In the genomic region with DNA sequence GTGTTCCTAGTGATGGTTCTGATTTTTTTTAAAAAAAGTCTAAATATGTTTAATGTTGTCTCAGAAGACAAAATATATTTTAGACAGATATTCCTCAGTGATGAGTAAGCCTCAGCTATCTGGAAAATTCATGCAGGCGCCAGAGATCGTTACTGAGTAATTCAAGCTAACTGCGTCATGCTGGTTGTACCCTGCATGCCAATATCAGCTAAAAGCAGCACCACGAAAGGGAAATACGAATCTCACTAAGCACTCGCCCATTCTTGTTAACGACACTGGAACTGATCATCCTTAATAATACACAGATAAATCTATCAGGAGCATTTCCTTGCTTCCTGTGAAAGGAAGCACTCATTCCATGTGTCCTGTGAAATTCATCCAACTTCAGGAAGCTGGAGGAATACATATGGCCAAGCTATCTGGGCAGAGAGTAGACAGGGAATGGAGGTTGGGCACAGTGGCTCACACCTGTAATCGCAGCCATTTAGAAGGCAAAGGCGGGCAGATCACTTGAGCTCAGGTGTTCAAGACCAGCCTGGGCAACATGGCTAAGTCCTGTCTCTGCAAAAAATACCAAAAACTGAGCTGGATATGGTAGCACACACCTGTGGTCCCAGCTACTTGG, we compare ENCODE assay signal across 15 cellular contexts. TPM values are rescaled to one million over a fixed set of nuclear protein-coding genes. Genes with fewer than 3 reads are reported as not detected.
DNase-seq lines count a peak whose midpoint lies in the region; ATAC-seq and TF ChIP-seq lines count a peak whose summit lies in the region.
"Not testable (repeated sequence)": the region's sequence is repeated elsewhere in the genome, so short reads cannot be mapped to it uniquely, and the experiment has no call there.
"Had no signal": no experiment of that assay in that cellular context is flagged by ENCODE, and none has a peak within 500 bp of the region (broad histone marks: within the 10 kb centered on the region; RNA-seq: fewer than 3 reads in every experiment).

No MANE protein-coding gene starts in this region.

- H2BK5ac ChIP-seq in mesenchymal stem cell (ENCODE audit: low read depth, low read length, poor library complexity, severe bottlenecking): not testable (repeated sequence)

- peaks cover 15% of the 10 kb centered on the region; the same call in 1 of the 2 replicates for H3K79me2 ChIP-seq in SK-N-SH (ENCODE audit: insufficient read depth)

- H2BK15ac ChIP-seq in mesenchymal stem cell (ENCODE audit: low read depth, poor library complexity, severe bottlenecking): not testable (repeated sequence)

- TF ChIP-seq CTCF in SK-N-SH (IDR thresholded peaks at IDR 0.05); astrocyte of the spinal cord (IDR thresholded peaks at IDR 0.05; ENCODE audit: low read depth, low read length); fibroblast of mammary gland (conservative IDR thresholded peaks at IDR 0.05; ENCODE audit: control insufficient read depth, insufficient read depth, low read depth, low read length); gastrocnemius medialis (IDR thresholded peaks at IDR 0.05 in 4 of 5, conservative IDR thresholded peaks at IDR 0.05 in 1 of 5): not testable (repeated sequence)

- peak overlapping the region; percentile 48; the same call in 1 of the 2 replicates for H3K4me2 ChIP-seq in SK-N-SH
- H3K4me2 ChIP-seq in mesenchymal stem cell (ENCODE audit: low read length, poor library complexity, severe bottlenecking): not testable (repeated sequence)

- TF ChIP-seq POLR2A in gastrocnemius medialis (IDR thresholded peaks at IDR 0.05): not testable (repeated sequence)

- not testable (repeated sequence) for H3K27me3 ChIP-seq in SK-N-SH (ENCODE audit: insufficient read depth); mesenchymal stem cell (ENCODE audit: control insufficient read depth in 1 of 2, insufficient read depth in 1 of 2, low read length in 2 of 2); gastrocnemius medialis

- H3F3A ChIP-seq in SK-N-SH (replicated peaks; ENCODE audit: insufficient read depth): not testable (repeated sequence)

- ATAC-seq in gastrocnemius medialis: peak in 1 of 2 donors; percentile 72

- H3K9ac ChIP-seq in SK-N-SH: peak overlapping the region; percentile 52; the same call in 1 of the 2 replicates
- peak overlapping the region; percentile 43 for H3K9ac ChIP-seq in mesenchymal stem cell (ENCODE audit: low read length)

- peak in 1 of 2 experiments; percentile 56; a peak in 2 of 4 replicates for TF ChIP-seq EP300 in SK-N-SH (IDR thresholded peaks at IDR 0.05; ENCODE audit: borderline replicate concordance in 1 of 2, low read depth in 1 of 2, low read length in 1 of 2)

- not testable (repeated sequence) for H3K4ac ChIP-seq in mesenchymal stem cell (ENCODE audit: low read depth in 1 of 2, low read length in 2 of 2)

- H2BK12ac ChIP-seq in mesenchymal stem cell (ENCODE audit: low read length in 2 of 2): not testable (repeated sequence)

- CTCF ChIA-PET in SK-N-SH (lab: Yijun Ruan, JAX): not testable (repeated sequence)

- intact Hi-C loops in gastrocnemius medialis (cut with DNase I; ENCODE audit: low total_unique reads): not testable (repeated sequence)

- WGBS in SK-N-SH (ENCODE audit: low lambda C conversion rate): 0% methylated on average over 7 of the region's 9 CpGs
- 68% methylated on average over 9 of the region's 9 CpGs for WGBS in mesenchymal stem cell

- not testable (repeated sequence) for H4K91ac ChIP-seq in mesenchymal stem cell (ENCODE audit: low read length)

- H3K18ac ChIP-seq in mesenchymal stem cell (ENCODE audit: low read depth in 1 of 2, low read length in 2 of 2): not testable (repeated sequence)

- not testable (repeated sequence) for H3K9me2 ChIP-seq in SK-N-SH

- not testable (repeated sequence) for H3K79me1 ChIP-seq in mesenchymal stem cell (replicated peaks; ENCODE audit: low read length, poor library complexity, severe bottlenecking)

- not testable (repeated sequence) for H2BK120ac ChIP-seq in mesenchymal stem cell (ENCODE audit: low read depth, low read length)

- peak overlapping the region in 1 of 2 experiments; percentile 91; a peak in 2 of 4 replicates for H3K27ac ChIP-seq in SK-N-SH (ENCODE audit: low read depth in 2 of 2, low read length in 1 of 2)
- peak overlapping the region; percentile 82 for H3K27ac ChIP-seq in mesenchymal stem cell (ENCODE audit: low read length, poor library complexity, severe bottlenecking)
- peak overlapping the region; percentile 39 to 65 (median 56) for H3K27ac ChIP-seq in gastrocnemius medialis

- not testable (repeated sequence) for H3K14ac ChIP-seq in mesenchymal stem cell (ENCODE audit: low read length in 2 of 2)

- H2AK5ac ChIP-seq in mesenchymal stem cell (ENCODE audit: low read length, severe bottlenecking): peak overlapping the region; percentile 74

- in situ Hi-C loops in astrocyte of the spinal cord (cut with HindIII; ENCODE audit: low sequenced_read_pairs); gastrocnemius medialis (cut with MboI; ENCODE audit: low sequenced_read_pairs in 4 of 4): not testable (repeated sequence)

- H3K36me3 ChIP-seq in SK-N-SH (replicated peaks in 1 of 2; ENCODE audit: control insufficient read depth in 1 of 2, insufficient read depth in 2 of 2, low read length in 1 of 2); mesenchymal stem cell (ENCODE audit: control insufficient read depth in 1 of 2, insufficient read depth in 2 of 2, low read depth in 1 of 2, low read length in 2 of 2); gastrocnemius medialis: not testable (repeated sequence)

- H2AFZ ChIP-seq in SK-N-SH (ENCODE audit: low read depth); mesenchymal stem cell (ENCODE audit: low read depth, low read length): not testable (repeated sequence)

- not testable (repeated sequence) for H4K20me1 ChIP-seq in SK-N-SH (ENCODE audit: insufficient read depth)

- H3K9me3 ChIP-seq in SK-N-SH; mesenchymal stem cell (ENCODE audit: control insufficient read depth, low read length); gastrocnemius medialis: not testable (repeated sequence)

- not testable (repeated sequence) for TF ChIP-seq RAD21 in SK-N-SH (IDR thresholded peaks at IDR 0.05; ENCODE audit: low read length)

- H3K4me1 ChIP-seq in SK-N-SH (ENCODE audit: control insufficient read depth in 1 of 2, insufficient read depth in 2 of 2, low read depth in 1 of 2, low read length in 1 of 2); mesenchymal stem cell (ENCODE audit: control insufficient read depth, insufficient read depth, low read depth, low read length); gastrocnemius medialis: not testable (repeated sequence)

- DNase-seq in Ammon's horn (ENCODE audit: low spot score): peak; percentile 3
- DNase-seq in HK-2 (ENCODE audit: unreplicated experiment): peak; percentile 23
- DNase-seq in SK-N-SH, gastrocnemius medialis: not testable (repeated sequence)
- peak; percentile 90 for DNase-seq in astrocyte of the spinal cord (ENCODE audit: low read depth, low spot score)
- peak; percentile 99 for DNase-seq in fibroblast of mammary gland (ENCODE audit: low read depth)
- peak; percentile 61 for DNase-seq in mesenchymal stem cell

- POLR2A ChIA-PET in SK-N-SH (lab: Yijun Ruan, JAX): not testable (repeated sequence)

- not testable (repeated sequence) for H4K8ac ChIP-seq in mesenchymal stem cell (ENCODE audit: low read length)

- H3K4me3 ChIP-seq in SK-N-SH (ENCODE audit: low read depth in 2 of 2, low read length in 1 of 2) (0 out of 4 replicates have a peak overlapping the region, but pooled peaks of 1 of the 2 experiments have one; percentile 19), gastrocnemius medialis (peak overlapping the region in 3 of 4 donors; percentile 15 to 25 (median 19))
- not testable (repeated sequence) for H3K4me3 ChIP-seq in astrocyte of the spinal cord (ENCODE audit: low read depth, low read length); fibroblast of mammary gland (ENCODE audit: control insufficient read depth, low read depth, low read length); mesenchymal stem cell (ENCODE audit: insufficient read depth in 1 of 2, low read depth in 1 of 2, low read length in 2 of 2)

- H3K23ac ChIP-seq in mesenchymal stem cell (ENCODE audit: low read length in 2 of 2): not testable (repeated sequence)

TF ChIP-seq in SK-N-SH, 30 proteins besides CTCF, POLR2A, EP300 and RAD21:
- peak; percentile 44; the same call in 1 of the 2 replicates for TF ChIP-seq FOSL2 (IDR thresholded peaks at IDR 0.05; ENCODE audit: borderline replicate concordance, low read depth)
- TF ChIP-seq JUND (IDR thresholded peaks at IDR 0.05): 0 out of 2 replicates have a peak, but pooled peaks have one; percentile 28
- TF ChIP-seq, protein P1, sequence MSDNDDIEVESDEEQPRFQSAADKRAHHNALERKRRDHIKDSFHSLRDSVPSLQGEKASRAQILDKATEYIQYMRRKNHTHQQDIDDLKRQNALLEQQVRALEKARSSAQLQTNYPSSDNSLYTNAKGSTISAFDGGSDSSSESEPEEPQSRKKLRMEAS (IDR thresholded peaks at IDR 0.05; ENCODE audit: low read depth): peak; percentile 14; the same call in 1 of the 2 replicates
- TF ChIP-seq NFIC (IDR thresholded peaks at IDR 0.05; ENCODE audit: borderline replicate concordance): peak; percentile 13; the same call in 1 of the 2 replicates
- peak; percentile 56 for TF ChIP-seq PBX3 (IDR thresholded peaks at IDR 0.05)
- peak; percentile 46; the same call in 1 of the 2 replicates for TF ChIP-seq TCF12 (IDR thresholded peaks at IDR 0.05)

RNA-seq across cellular contexts. Expression of gene TMEM50A, which starts 17.7 kb away (rescaled TPM):
- polyA plus RNA-seq in SK-N-SH (2012; rRNA removed): 91.4 and 95.5 TPM in 2 replicates
- polyA plus RNA-seq in SK-N-SH (2012; cell fraction: cytosol; rRNA removed): 128 and 170 TPM in 2 replicates
- 23.4 and 39.5 TPM in 2 replicates for polyA plus RNA-seq in SK-N-SH (2012; cell fraction: nucleus; rRNA removed)
- polyA plus RNA-seq in mesenchymal stem cell (2013, experiment 1 of 2): 142 TPM
- polyA plus RNA-seq in mesenchymal stem cell (2013, experiment 2 of 2): 145 TPM
- 10 to 100 TPM; 28.4 to 47.9 (median 43.0) TPM for total RNA-seq in gastrocnemius medialis

RNA-seq across cellular contexts. Expression of gene RHD, which starts 48.1 kb away (rescaled TPM):
- not detected in 2 replicates for polyA plus RNA-seq in SK-N-SH (2012; rRNA removed)
- 0.05 TPM in 1 of 2 replicates, not detected in the other for polyA plus RNA-seq in SK-N-SH (2012; cell fraction: cytosol; rRNA removed)
- not detected in 2 replicates for polyA plus RNA-seq in SK-N-SH (2012; cell fraction: nucleus; rRNA removed)
- not detected for polyA plus RNA-seq in mesenchymal stem cell (2013, experiment 1 of 2)
- not detected for polyA plus RNA-seq in mesenchymal stem cell (2013, experiment 2 of 2)
- under 1 TPM in 1 of 4 donors, not detected in 3; 0.40 TPM for total RNA-seq in gastrocnemius medialis
- total RNA-seq: activated B cell treated with CpG ODN at 0.5 μM for 24 hours; activated naive CD4-positive, alpha-beta T cell treated with anti-CD3 and anti-CD28 coated beads, Interleukin-2, amount 50 U/mL, for 72 hours; Caco-2; gastroesophageal sphincter; Peyer's patch; T-helper 2 cell treated with Interferon-gamma antibody and Interleukin-4, amounts not matched to agents 100 ng/mL and 5 ng/mL, for 36 hours; ureter had no signal
- polyA plus RNA-seq: keratinocyte had no signal
